15 cellular contexts compared by ENCODE assay signal in genomic region chr2:183359867-183360266, GRCh38.
DNase-seq lines count a peak whose midpoint lies in the region; ATAC-seq, FAIRE-seq and TF ChIP-seq lines count a peak whose summit lies in the region.
"Had no signal": no experiment of that assay in that cellular context is flagged by ENCODE, and none has a peak within 500 bp of the region (broad histone marks: within the 10 kb centered on the region; RNA-seq: fewer than 3 reads in every experiment).

No MANE protein-coding gene starts in this region.

- no peak for ATAC-seq in GM18868 (IDR thresholded peaks at IDR 0.05; ENCODE audit: unreplicated experiment)
- ATAC-seq: activated T-cell treated with anti-CD3 and anti-CD28 coated beads, Interleukin-2, amount 50 U/mL, for 4 hours; esophagus mucosa had no signal

- CTCF ChIA-PET in activated naive CD4-positive, alpha-beta T cell treated with anti-CD3 and anti-CD28 coated beads for 36 hours (lab: Charles Lee), result no interaction called here

- H3K4me3 Mint-ChIP-seq in activated naive CD4-positive, alpha-beta T cell treated with anti-CD3 and anti-CD28 coated beads for 36 hours, result no peak overlapping the region
- H3K4me3 Mint-ChIP-seq in activated T-helper 1 cell treated with anti-CD3 and anti-CD28 coated beads, Interleukin-12 subunit alpha, Interleukin-12 subunit beta, Interleukin-2, Interleukin-4 antibody, amounts not matched to agents 30 ng/mL and 10 ng/mL and 1 ng/mL, durations not matched to agents 14 hours and 24 hours and 36 hours, result no peak overlapping the region
- H3K4me3 Mint-ChIP-seq: activated T-cell treated with anti-CD3 and anti-CD28 coated beads, Interleukin-2, amount 50 U/mL, for 4 hours had no signal

- DNase-seq in activated naive CD4-positive, alpha-beta T cell treated with anti-CD3 and anti-CD28 coated beads for 36 hours, result peak; percentile 7
- no peak for DNase-seq in activated naive CD4-positive, alpha-beta T cell treated with Interleukin-2 at 50 U/mL for 16 hours
- DNase-seq in SK-MEL-5 (ENCODE audit: low read depth, low spot score) (peak; percentile 29), fibroblast of mammary gland (ENCODE audit: low read depth) (peak; percentile 39), stromal cell of bone marrow (ENCODE audit: low read depth) (peak; percentile 19), urothelium cell line (ENCODE audit: low spot score) (no peak)
- no peak for DNase-seq in activated T-helper 1 cell treated with anti-CD3 and anti-CD28 coated beads, Interleukin-12 subunit alpha, Interleukin-12 subunit beta, Interleukin-2, Interleukin-4 antibody, amounts not matched to agents 30 ng/mL and 10 ng/mL and 1 ng/mL, durations not matched to agents 14 hours and 24 hours and 36 hours (ENCODE audit: low spot score)
- DNase-seq: activated T-cell treated with anti-CD3 and anti-CD28 coated beads, Interleukin-2, amount 50 U/mL, for 4 hours; AML-193; NCI-H446; SHP77; WERI-Rb-1 had no signal

- no peaks in the 10 kb centered on the region for H3K27me3 Mint-ChIP-seq in activated naive CD4-positive, alpha-beta T cell treated with anti-CD3 and anti-CD28 coated beads for 36 hours (ENCODE audit: low read depth)
- peaks cover 1% of the 10 kb centered on the region for H3K27me3 Mint-ChIP-seq in activated T-helper 1 cell treated with anti-CD3 and anti-CD28 coated beads, Interleukin-12 subunit alpha, Interleukin-12 subunit beta, Interleukin-2, Interleukin-4 antibody, amounts not matched to agents 30 ng/mL and 10 ng/mL and 1 ng/mL, durations not matched to agents 14 hours and 24 hours and 36 hours (ENCODE audit: insufficient read depth)

- intact Hi-C loops in activated naive CD4-positive, alpha-beta T cell treated with anti-CD3 and anti-CD28 coated beads for 36 hours (cut with micrococcal nuclease), result no loop called here
- intact Hi-C loops in activated T-helper 1 cell treated with anti-CD3 and anti-CD28 coated beads, Interleukin-12 subunit alpha, Interleukin-12 subunit beta, Interleukin-2, Interleukin-4 antibody, amounts not matched to agents 30 ng/mL and 10 ng/mL and 1 ng/mL, durations not matched to agents 14 hours and 24 hours and 36 hours (cut with micrococcal nuclease), result no loop called here

- H3K36me3 Mint-ChIP-seq in activated naive CD4-positive, alpha-beta T cell treated with anti-CD3 and anti-CD28 coated beads for 36 hours (ENCODE audit: low read depth), result no peaks in the 10 kb centered on the region
- no peaks in the 10 kb centered on the region for H3K36me3 Mint-ChIP-seq in activated T-helper 1 cell treated with anti-CD3 and anti-CD28 coated beads, Interleukin-12 subunit alpha, Interleukin-12 subunit beta, Interleukin-2, Interleukin-4 antibody, amounts not matched to agents 30 ng/mL and 10 ng/mL and 1 ng/mL, durations not matched to agents 14 hours and 24 hours and 36 hours (ENCODE audit: low read depth)

- no peak overlapping the region for H3K4me3 ChIP-seq in fibroblast of mammary gland (ENCODE audit: control insufficient read depth, low read depth, low read length)

- in situ Hi-C loops in SK-MEL-5 (cut with HindIII; ENCODE audit: low pct_unique_long_range_greater_than_20kb, low sequenced_read_pairs), result no loop called here

- H3K27ac Mint-ChIP-seq in activated naive CD4-positive, alpha-beta T cell treated with anti-CD3 and anti-CD28 coated beads for 36 hours, result no peak overlapping the region
- H3K27ac Mint-ChIP-seq in activated T-helper 1 cell treated with anti-CD3 and anti-CD28 coated beads, Interleukin-12 subunit alpha, Interleukin-12 subunit beta, Interleukin-2, Interleukin-4 antibody, amounts not matched to agents 30 ng/mL and 10 ng/mL and 1 ng/mL, durations not matched to agents 14 hours and 24 hours and 36 hours, result no peak overlapping the region

- H3K9me3 Mint-ChIP-seq in activated naive CD4-positive, alpha-beta T cell treated with anti-CD3 and anti-CD28 coated beads for 36 hours, result no peaks in the 10 kb centered on the region
- H3K9me3 Mint-ChIP-seq in activated T-helper 1 cell treated with anti-CD3 and anti-CD28 coated beads, Interleukin-12 subunit alpha, Interleukin-12 subunit beta, Interleukin-2, Interleukin-4 antibody, amounts not matched to agents 30 ng/mL and 10 ng/mL and 1 ng/mL, durations not matched to agents 14 hours and 24 hours and 36 hours, result no peaks in the 10 kb centered on the region
- H3K9me3 Mint-ChIP-seq: activated T-cell treated with anti-CD3 and anti-CD28 coated beads, Interleukin-2, amount 50 U/mL, for 4 hours had no signal

- FAIRE-seq in urothelium cell line (lab: Jason Lieb, UNC), result no peak
- FAIRE-seq: keratinocyte had no signal

- TF ChIP-seq CTCF in fibroblast of mammary gland (conservative IDR thresholded peaks at IDR 0.05; ENCODE audit: control insufficient read depth, insufficient read depth, low read depth, low read length), result peak; percentile 43

- no peaks in the 10 kb centered on the region for H3K4me1 Mint-ChIP-seq in activated naive CD4-positive, alpha-beta T cell treated with anti-CD3 and anti-CD28 coated beads for 36 hours (ENCODE audit: low read depth)
- H3K4me1 Mint-ChIP-seq in activated T-helper 1 cell treated with anti-CD3 and anti-CD28 coated beads, Interleukin-12 subunit alpha, Interleukin-12 subunit beta, Interleukin-2, Interleukin-4 antibody, amounts not matched to agents 30 ng/mL and 10 ng/mL and 1 ng/mL, durations not matched to agents 14 hours and 24 hours and 36 hours (ENCODE audit: low read depth), result no peaks in the 10 kb centered on the region

Comparison
In these comparisons a context has a peak if more than half of its experiments do, and no peak if none do; other contexts are left out.
1. DNase-seq: peak in activated naive CD4-positive, alpha-beta T cell treated with anti-CD3 and anti-CD28 coated beads for 36 hours (single experiment), SK-MEL-5 (single experiment), fibroblast of mammary gland (single experiment) and stromal cell of bone marrow (single experiment); none in activated naive CD4-positive, alpha-beta T cell treated with Interleukin-2 at 50 U/mL for 16 hours (single experiment), activated T-helper 1 cell treated with anti-CD3 and anti-CD28 coated beads, Interleukin-12 subunit alpha, Interleukin-12 subunit beta, Interleukin-2, Interleukin-4 antibody, amounts not matched to agents 30 ng/mL and 10 ng/mL and 1 ng/mL, durations not matched to agents 14 hours and 24 hours and 36 hours (single experiment) and urothelium cell line (single experiment).